In genomic region chr17:8384801-8385335, GRCh38 we compare ENCODE assay signal across 1 cellular context.
TF ChIP-seq lines count a peak whose summit lies in the region.

No MANE protein-coding gene starts in this region.

TF ChIP-seq in GM23338, 12 proteins besides CTCF, POLR2A, EP300 and RAD21 (continued from another document):
- no peak for TF ChIP-seq ETS1 (IDR thresholded peaks at IDR 0.05)
